ENCODE assay signal across 18 cellular contexts in genomic region chr7:96718107-96719003, GRCh38.
"Had no signal": no experiment of that assay in that cellular context is flagged by ENCODE, and none has a peak within 500 bp of the region (broad histone marks: within the 10 kb centered on the region; RNA-seq: fewer than 3 reads in every experiment).

No MANE protein-coding gene starts in this region.

- H3K36me3 ChIP-seq: colonic mucosa, heart left ventricle, sigmoid colon, stomach had no signal

- FAIRE-seq: keratinocyte had no signal

- H3K4me3 Mint-ChIP-seq: naive thymus-derived CD4-positive, alpha-beta T cell; nephron progenitor cell had no signal

- H3K27ac ChIP-seq: colonic mucosa, heart left ventricle, parathyroid adenoma, psoas muscle, sigmoid colon, skin epidermis, stomach had no signal

- H3K27me3 ChIP-seq: colonic mucosa had no signal

- H3K4me3 ChIP-seq: colonic mucosa, heart left ventricle, psoas muscle, sigmoid colon, skin epidermis, stomach had no signal

- H3K4me1 ChIP-seq: colonic mucosa, heart left ventricle, parathyroid adenoma, psoas muscle, sigmoid colon, stomach had no signal

- DNase-seq: colonic mucosa; effector CD4-positive, alpha-beta T cell; heart left ventricle; hippocampal formation; left colon; mammary epithelial cell; naive thymus-derived CD4-positive, alpha-beta T cell; nephron progenitor cell; psoas muscle; sigmoid colon; stimulated activated CD4-positive, alpha-beta T cell treated with anti-CD3 and anti-CD28 coated beads, Interleukin-12 subunit alpha, Interleukin-12 subunit beta, amount 100 ng/mL, for 4 hours; stimulated activated naive CD4-positive, alpha-beta T cell; stomach; substantia nigra; trophoblast cell had no signal

- H3K9me3 ChIP-seq: colonic mucosa, psoas muscle had no signal

- H3K9ac ChIP-seq: parathyroid adenoma had no signal

- H3K27ac Mint-ChIP-seq: naive thymus-derived CD4-positive, alpha-beta T cell; nephron progenitor cell had no signal

- H3K4me1 Mint-ChIP-seq: naive thymus-derived CD4-positive, alpha-beta T cell; nephron progenitor cell had no signal
